In genomic region chr4:4421356-4421755, GRCh38 we compare ENCODE assay signal across 30 cellular contexts. TPM values are rescaled to one million over a fixed set of nuclear protein-coding genes. Genes with fewer than 3 reads are reported as not detected.
"Had no signal": no experiment of that assay in that cellular context is flagged by ENCODE, and none has a peak within 500 bp of the region (broad histone marks: within the 10 kb centered on the region; RNA-seq: fewer than 3 reads in every experiment).

No MANE protein-coding gene starts in this region.

- H3K27me3 ChIP-seq: adrenal gland, body of pancreas, MG63, SJSA1 had no signal

- ATAC-seq: body of pancreas, HepG2, Panc1, SK-N-SH treated with all-trans-retinoic acid at 6 μM for 48 hours had no signal

- DNase-seq: activated CD4-positive, alpha-beta memory T cell treated with anti-CD3 and anti-CD28 coated beads for 36 hours; activated CD4-positive, alpha-beta T cell treated with anti-CD3 and anti-CD28 coated beads, Interleukin-2, amount 10 ng/mL, durations not matched to agents 7 days and 5 days; activated CD4-positive, CD25-positive, alpha-beta regulatory T cell; activated CD8-positive, alpha-beta memory T cell treated with anti-CD3 and anti-CD28 coated beads, Interleukin-2, amount 50 U/mL, for 48 hours; activated gamma-delta T cell; activated naive CD4-positive, alpha-beta T cell treated with anti-CD3 and anti-CD28 coated beads for 36 hours; activated naive CD8-positive, alpha-beta T cell treated with anti-CD3 and anti-CD28 coated beads, Interleukin-2, amount 10 ng/mL, durations not matched to agents 7 days and 5 days; activated T-cell treated with anti-CD3 and anti-CD28 coated beads, Interleukin-2, amount 50 U/mL, for 1 hour; body of pancreas; MG63; MV-4-11; NCI-H1092 treated with DMSO at 0.1 percent for 48 hours; NCI-H1417 treated with DMSO at 0.1 percent for 48 hours; NCI-H1694; NCI-H2029; NCI-H345; NCI-H510A treated with DMSO at 0.1 percent for 48 hours; NCI-H69; NK-92 treated with Interleukin-12 subunit alpha and Interleukin-12 subunit beta, amount 100 ng/mL, for 24 hours; OCI-M1; Right ventricle myocardium superior; RPMI8226; SW 1271; T-helper 9 cell had no signal

- H3K4me1 ChIP-seq: adrenal gland, body of pancreas, SJSA1 had no signal

- H3K27me3 Mint-ChIP-seq: activated CD4-positive, alpha-beta memory T cell treated with anti-CD3 and anti-CD28 coated beads for 36 hours; activated CD4-positive, alpha-beta T cell treated with anti-CD3 and anti-CD28 coated beads, Interleukin-2, amount 10 ng/mL, durations not matched to agents 7 days and 5 days; activated naive CD8-positive, alpha-beta T cell treated with anti-CD3 and anti-CD28 coated beads, Interleukin-2, amount 10 ng/mL, durations not matched to agents 7 days and 5 days had no signal

- H3K27ac ChIP-seq: adrenal gland, body of pancreas, SJSA1 had no signal

- H3K27ac Mint-ChIP-seq: activated CD4-positive, alpha-beta memory T cell treated with anti-CD3 and anti-CD28 coated beads for 36 hours; activated naive CD4-positive, alpha-beta T cell treated with anti-CD3 and anti-CD28 coated beads for 36 hours; activated naive CD8-positive, alpha-beta T cell treated with anti-CD3 and anti-CD28 coated beads, Interleukin-2, amount 10 ng/mL, durations not matched to agents 7 days and 5 days had no signal

- H3K9me3 ChIP-seq: adrenal gland, body of pancreas, MG63, SJSA1 had no signal

- H3K9me3 Mint-ChIP-seq: activated CD4-positive, alpha-beta memory T cell treated with anti-CD3 and anti-CD28 coated beads for 36 hours; activated CD4-positive, alpha-beta T cell treated with anti-CD3 and anti-CD28 coated beads, Interleukin-2, amount 10 ng/mL, durations not matched to agents 7 days and 5 days; activated naive CD4-positive, alpha-beta T cell treated with anti-CD3 and anti-CD28 coated beads for 36 hours; activated naive CD8-positive, alpha-beta T cell treated with anti-CD3 and anti-CD28 coated beads, Interleukin-2, amount 10 ng/mL, durations not matched to agents 7 days and 5 days had no signal

- H3K4me3 Mint-ChIP-seq: activated CD4-positive, alpha-beta memory T cell treated with anti-CD3 and anti-CD28 coated beads for 36 hours; activated CD4-positive, alpha-beta T cell treated with anti-CD3 and anti-CD28 coated beads, Interleukin-2, amount 10 ng/mL, durations not matched to agents 7 days and 5 days; activated naive CD4-positive, alpha-beta T cell treated with anti-CD3 and anti-CD28 coated beads for 36 hours; activated naive CD8-positive, alpha-beta T cell treated with anti-CD3 and anti-CD28 coated beads, Interleukin-2, amount 10 ng/mL, durations not matched to agents 7 days and 5 days had no signal

- FAIRE-seq: bronchial epithelial cell, HepG2 had no signal

- H3K36me3 ChIP-seq: MG63 had no signal

- H3K4me3 ChIP-seq: adrenal gland, body of pancreas, MG63, SJSA1 had no signal

RNA-seq across cellular contexts. Expression of gene NSG1, which starts 34.5 kb away (rescaled TPM):
- total RNA-seq: HepG2, SJSA1 had no signal
- polyA plus RNA-seq: HepG2 had no signal
